27 cellular contexts compared by ENCODE assay signal in the genomic region with DNA sequence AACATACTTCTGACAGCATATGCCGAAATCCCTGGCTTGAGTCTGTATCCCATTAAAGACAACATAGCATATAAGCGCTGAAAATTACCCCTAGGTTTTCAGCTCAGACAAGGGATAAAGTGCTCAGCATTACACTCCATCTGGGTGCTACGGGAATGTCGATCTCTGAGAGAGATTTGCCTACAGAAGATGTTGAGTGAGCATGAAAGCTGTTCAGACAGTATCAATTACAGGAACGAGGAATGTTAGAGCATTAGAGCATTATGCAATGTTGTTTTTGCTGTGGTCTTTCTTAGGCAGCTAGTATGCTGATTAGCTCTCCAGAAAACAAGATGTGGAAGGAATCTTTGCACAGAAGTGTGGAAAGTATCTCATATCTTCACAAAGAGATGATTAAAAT.
DNase-seq lines count a peak whose midpoint lies in the region; ATAC-seq and TF ChIP-seq lines count a peak whose summit lies in the region.
"Had no signal": no experiment of that assay in that cellular context is flagged by ENCODE, and none has a peak within 500 bp of the region (broad histone marks: within the 10 kb centered on the region; RNA-seq: fewer than 3 reads in every experiment).

No MANE protein-coding gene starts in this region.

- H3K4me3 ChIP-seq in BE2C (ENCODE audit: low read depth, low read length) = no peak overlapping the region
- H3K4me3 ChIP-seq: coronary artery, esophagus squamous epithelium, HAP-1, neural progenitor cell, stomach had no signal

- H3K27me3 ChIP-seq in BE2C = no peaks in the 10 kb centered on the region
- H3K27me3 ChIP-seq: esophagus squamous epithelium, neural progenitor cell, stomach had no signal

- peak; percentile 0 for DNase-seq in DMS 273 (lab: John Stamatoyannopoulos, UW; ENCODE audit: unreplicated experiment)
- no peak for DNase-seq in DMS 273 treated with DMSO at 0.1 percent for 48 hours (lab: John Stamatoyannopoulos, UW)
- DNase-seq in NCI-H69 (lab: John Stamatoyannopoulos, UW) = peak; percentile 18
- peak; percentile 67 for DNase-seq in dedifferentiated amniotic fluid mesenchymal stem cell (ENCODE audit: extremely low spot score)
- DNase-seq in renal cortical epithelial cell (ENCODE audit: low read depth) = peak; percentile 68
- DNase-seq in Right ventricle myocardium superior = no peak
- no peak for DNase-seq in BE2C
- DNase-seq: activated CD4-positive, CD25-positive, alpha-beta regulatory T cell treated with anti-CD3 and anti-CD28 coated beads, Interleukin-2, amount 50 U/mL, for 72 hours; activated CD8-positive, alpha-beta T cell treated with anti-CD3 and anti-CD28 coated beads for 36 hours; activated effector memory CD4-positive, alpha-beta T cell treated with anti-CD3 and anti-CD28 coated beads, Interleukin-2, amount 50 U/mL, for 16 hours; activated T-cell treated with anti-CD3 and anti-CD28 coated beads for 4 hours; DMS79; endodermal cell; esophagus squamous epithelium; GF-D8; kidney; NCI-H1694 treated with DMSO at 0.1 percent for 48 hours; NCI-H446 treated with DMSO at 0.1 percent for 48 hours; NK-92 treated with Interleukin-12 subunit alpha and Interleukin-12 subunit beta, amount 100 ng/mL, for 24 hours; SIG-M5; stomach; T-cell had no signal

- H3K4me1 ChIP-seq in BE2C = peaks cover 4% of the 10 kb centered on the region; the same call in 1 of the 2 replicates
- H3K4me1 ChIP-seq: esophagus squamous epithelium, HAP-1, neural progenitor cell, stomach had no signal

- H3K36me3 ChIP-seq in BE2C = peaks cover 3% of the 10 kb centered on the region; the same call in 1 of the 2 replicates
- H3K36me3 ChIP-seq: esophagus squamous epithelium, HAP-1, neural progenitor cell, stomach had no signal

- no peaks in the 10 kb centered on the region for H3K9me3 ChIP-seq in BE2C
- H3K9me3 ChIP-seq: esophagus squamous epithelium, HAP-1, stomach had no signal

- no peak for TF ChIP-seq CTCF in BE2C (IDR thresholded peaks at IDR 0.05; ENCODE audit: low read depth, low read length)

- no peak for ATAC-seq in Right ventricle myocardium superior (ENCODE audit: poor library complexity)
- no peak for ATAC-seq in GM19463 (IDR thresholded peaks at IDR 0.05; ENCODE audit: unreplicated experiment)
- ATAC-seq: activated CD8-positive, alpha-beta T cell treated with anti-CD3 and anti-CD28 coated beads for 36 hours; sciatic nerve; T-cell had no signal

- intact Hi-C loops in Right ventricle myocardium superior (cut with DNase I) = no loop called here

Comparison
In these comparisons a context has a peak if more than half of its experiments do, and no peak if none do; other contexts are left out.
1. DNase-seq: peak in DMS 273 (single experiment), NCI-H69 (single experiment), dedifferentiated amniotic fluid mesenchymal stem cell (single experiment) and renal cortical epithelial cell (single experiment); none in DMS 273 treated with DMSO at 0.1 percent for 48 hours (single experiment), Right ventricle myocardium superior (single experiment) and BE2C (single experiment).